ENCODE assay signal across 8 cellular contexts in genomic region chr7:87933605-87933952, GRCh38. TPM values are rescaled to one million over a fixed set of nuclear protein-coding genes. Genes with fewer than 3 reads are reported as not detected.
A peak's percentile ranks its signal among the peaks of the same experiment; 100 is the strongest.
DNase-seq lines count a peak whose midpoint lies in the region; ATAC-seq and TF ChIP-seq lines count a peak whose summit lies in the region.

No MANE protein-coding gene starts in this region.

- H3K27ac ChIP-seq in SJSA1 (no peak overlapping the region), right atrium auricular region (peak overlapping the region; percentile 25 to 72), substantia nigra (ENCODE audit: low read depth, low read length, poor library complexity, severe bottlenecking) (peak overlapping the region; percentile 82)

- DNase-seq in BJ (ENCODE audit: low read depth): no peak
- no peak for DNase-seq in SJSA1 (ENCODE audit: low read depth in 1 of 2, low spot score in 2 of 2)
- DNase-seq in right atrium auricular region (ENCODE audit: low spot score): no peak
- DNase-seq in substantia nigra (lab: John Stamatoyannopoulos, UW): no peak
- no peak for DNase-seq in pons (ENCODE audit: low spot score)
- DNase-seq in RKO (ENCODE audit: low spot score): no peak
- DNase-seq in OCI-M1 (lab: John Stamatoyannopoulos, UW): no peak

- POLR2A ChIA-PET in BJ (lab: Charles Lee): no interaction called here

- H3K27me3 ChIP-seq in BJ (ENCODE audit: control insufficient read depth, insufficient read depth, low read length) (peaks cover 5% of the 10 kb centered on the region), SJSA1 (replicated peaks) (peaks cover 17% of the 10 kb centered on the region), right atrium auricular region (no peaks in the 10 kb centered on the region)

- H3K36me3 ChIP-seq in BJ (ENCODE audit: control insufficient read depth, insufficient read depth, low read length) (no peaks in the 10 kb centered on the region), SJSA1 (no peaks in the 10 kb centered on the region), right atrium auricular region (no peaks in the 10 kb centered on the region)

- H3K9me3 ChIP-seq in SJSA1 (replicated peaks) (no peaks in the 10 kb centered on the region), right atrium auricular region (no peaks in the 10 kb centered on the region)

- CTCF ChIA-PET in BJ (lab: Yijun Ruan, JAX): no interaction called here

- ATAC-seq in GM21717 (IDR thresholded peaks at IDR 0.05; ENCODE audit: unreplicated experiment): peak; percentile 6

- TF ChIP-seq CTCF in BJ (IDR thresholded peaks at IDR 0.05; ENCODE audit: insufficient read depth, low read depth, low read length) (no peak), right atrium auricular region (IDR thresholded peaks at IDR 0.05) (no peak)

- H3K4me1 ChIP-seq in SJSA1 (replicated peaks): peaks cover 12% of the 10 kb centered on the region
- H3K4me1 ChIP-seq in right atrium auricular region: peaks cover 0 to 9% of the 10 kb centered on the region in 2 donors

- H3K4me3 ChIP-seq in BJ (ENCODE audit: low read depth, low read length) (peak overlapping the region; percentile 46), SJSA1 (peak overlapping the region; percentile 47), right atrium auricular region (peak overlapping the region; percentile 64 to 83)

RNA-seq across cellular contexts. Expression of gene ADAM22, which starts 0.5 kb away (rescaled TPM):
- polyA plus RNA-seq in BJ (2011; rRNA removed): 0.04 and 0.06 TPM in 2 replicates
- 0.15 and 0.33 TPM in 2 replicates for polyA minus RNA-seq in BJ (2011; rRNA and poly(A)+ RNA removed)
- total RNA-seq in SJSA1 (2014; rRNA removed; shearing (Covaris generic)): 0.06 and 0.29 TPM in 2 replicates
- total RNA-seq in right atrium auricular region: 1 to 10 TPM; 1.9 to 3.9 TPM

RNA-seq across cellular contexts. Expression of gene DBF4, which starts 57.3 kb away (rescaled TPM):
- 3.8 and 5.4 TPM in 2 replicates for polyA plus RNA-seq in BJ (2011; rRNA removed)
- polyA minus RNA-seq in BJ (2011; rRNA and poly(A)+ RNA removed): 2.0 and 2.4 TPM in 2 replicates
- total RNA-seq in SJSA1 (2014; rRNA removed; shearing (Covaris generic)): 41.7 and 51.2 TPM in 2 replicates
- total RNA-seq in right atrium auricular region: 1 to 10 TPM; 1.6 to 2.2 TPM

RNA-seq across cellular contexts. Expression of gene SLC25A40, which starts 57.4 kb away (rescaled TPM):
- polyA plus RNA-seq in BJ (2011; rRNA removed): 5.5 and 7.5 TPM in 2 replicates
- polyA minus RNA-seq in BJ (2011; rRNA and poly(A)+ RNA removed): 1.9 and 2.8 TPM in 2 replicates
- 12.5 and 31.2 TPM in 2 replicates for total RNA-seq in SJSA1 (2014; rRNA removed; shearing (Covaris generic))
- 10 to 100 TPM in 1 of 2 donors, 1 to 10 TPM in 1; 9.4 to 26.6 TPM for total RNA-seq in right atrium auricular region

Comparison
In these comparisons a context has a peak if more than half of its experiments do, and no peak if none do; other contexts are left out.
1. RNA of gene DBF4, which starts 57.3 kb away (total RNA-seq): 41.7 to 51.2 TPM in SJSA1; 1.6 to 2.2 TPM in right atrium auricular region; every median in the first group is over 10 times any median in the second.
2. Peak in every context shown above with its lines, with median percentiles within 50 percentile points of each other: H3K4me3 ChIP-seq.